In genomic region chr3:111715911-111716523, GRCh38 we compare ENCODE assay signal across 8 cellular contexts.
DNase-seq lines count a peak whose midpoint lies in the region; ATAC-seq and TF ChIP-seq lines count a peak whose summit lies in the region.

No MANE protein-coding gene starts in this region.

- no peak for ATAC-seq in HG03095 (IDR thresholded peaks at IDR 0.05; ENCODE audit: unreplicated experiment)

- TF ChIP-seq CTCF in foreskin fibroblast (IDR thresholded peaks at IDR 0.05; ENCODE audit: low read depth, low read length): peak; percentile 54

- DNase-seq in SIG-M5 treated with dmso at 0.1 percent for 504 hours (lab: John Stamatoyannopoulos, UW; ENCODE audit: unreplicated experiment) (peak; percentile 41), SIG-M5 (lab: John Stamatoyannopoulos, UW) (no peak), KBM-7 (peak; percentile 48), foreskin fibroblast (peak in 1 of 2 donors; percentile 68), superior temporal gyrus (ENCODE audit: extremely low spot score) (no peak)
- DNase-seq in activated CD4-positive, alpha-beta T cell treated with anti-CD3 and anti-CD28 coated beads, Interleukin-2, amount 50 U/mL, for 48 hours: peak; percentile 67 to 74
- DNase-seq in stimulated activated CD4-positive, alpha-beta T cell treated with anti-CD3 and anti-CD28 coated beads, Interleukin-12 subunit alpha, Interleukin-12 subunit beta, amount 100 ng/mL, for 48 hours (ENCODE audit: low read depth in 2 of 3, low spot score in 1 of 3): peak in 2 of 3 donors; percentile 14 to 47

- in situ Hi-C loops in KBM-7 (cut with MboI; ENCODE audit: low pct_unique_long_range_greater_than_20kb, low sequenced_read_pairs): loop anchor here (25.0 kb wide), 1 partner anchor 246 kb away; no protein-coding TSS in a partner anchor

- no peak overlapping the region for H3K4me3 ChIP-seq in foreskin fibroblast (ENCODE audit: low read depth in 1 of 2, low read length in 2 of 2)

Comparison
In these comparisons a context has a peak if more than half of its experiments do, and no peak if none do; other contexts are left out.
1. DNase-seq: peak in SIG-M5 treated with dmso at 0.1 percent for 504 hours (single experiment), KBM-7 (single experiment), activated CD4-positive, alpha-beta T cell treated with anti-CD3 and anti-CD28 coated beads, Interleukin-2, amount 50 U/mL, for 48 hours (2 of 2) and stimulated activated CD4-positive, alpha-beta T cell treated with anti-CD3 and anti-CD28 coated beads, Interleukin-12 subunit alpha, Interleukin-12 subunit beta, amount 100 ng/mL, for 48 hours (2 of 3); none in SIG-M5 (single experiment) and superior temporal gyrus (single experiment).